16 cellular contexts compared by ENCODE assay signal in the genomic region with DNA sequence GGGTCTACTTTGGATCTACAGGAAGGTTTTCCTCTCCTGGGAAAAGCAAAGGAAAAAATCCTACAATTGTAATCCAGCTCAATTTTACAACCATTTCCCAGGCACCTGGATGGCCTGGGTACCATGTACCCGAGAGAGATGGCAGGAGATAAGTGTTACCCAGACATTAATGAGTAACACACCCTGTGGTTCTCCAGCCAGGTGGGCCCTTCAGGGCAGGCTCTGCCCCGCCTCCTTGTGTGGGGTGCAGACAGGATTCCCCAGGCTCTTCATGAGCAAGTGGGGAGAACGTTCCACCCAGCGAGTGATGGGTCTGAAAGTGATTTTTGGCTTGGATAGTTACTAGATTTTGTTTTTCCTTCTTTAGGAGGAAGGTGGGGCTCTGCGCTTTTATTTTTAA.
A peak's percentile ranks its signal among the peaks of the same experiment; 100 is the strongest.
DNase-seq lines count a peak whose midpoint lies in the region; ATAC-seq, FAIRE-seq and TF ChIP-seq lines count a peak whose summit lies in the region.
"Had no signal": no experiment of that assay in that cellular context is flagged by ENCODE, and none has a peak within 500 bp of the region (broad histone marks: within the 10 kb centered on the region; RNA-seq: fewer than 3 reads in every experiment).

No MANE protein-coding gene starts in this region.

- H3K4me3 Mint-ChIP-seq in activated CD8-positive, alpha-beta T cell treated with anti-CD3 and anti-CD28 coated beads for 36 hours, result no peak overlapping the region
- H3K4me3 Mint-ChIP-seq: CD8-positive, alpha-beta T cell had no signal

- no peak overlapping the region for H3K14ac ChIP-seq in mesenchymal stem cell (ENCODE audit: low read length in 2 of 2)

- H2BK120ac ChIP-seq in mesenchymal stem cell (ENCODE audit: low read depth, low read length), result no peak overlapping the region

- no peak overlapping the region for H2BK5ac ChIP-seq in mesenchymal stem cell (ENCODE audit: low read depth, low read length, poor library complexity, severe bottlenecking)

- H3K4ac ChIP-seq in mesenchymal stem cell (ENCODE audit: low read depth in 1 of 2, low read length in 2 of 2), result no peak overlapping the region

- no peaks in the 10 kb centered on the region for H3K27me3 Mint-ChIP-seq in activated CD8-positive, alpha-beta T cell treated with anti-CD3 and anti-CD28 coated beads for 36 hours

- H3K9me3 ChIP-seq in kidney (ENCODE audit: control insufficient read depth in 1 of 2, low read length in 2 of 2) (no peaks in the 10 kb centered on the region), mesenchymal stem cell (ENCODE audit: control insufficient read depth, low read length) (peaks cover 4% of the 10 kb centered on the region), small intestine (ENCODE audit: control insufficient read depth, low read depth) (no peaks in the 10 kb centered on the region)
- H3K9me3 ChIP-seq: HAP-1 had no signal

- intact Hi-C loops in kidney (cut with DNase I), result no loop called here
- intact Hi-C loops in activated CD8-positive, alpha-beta T cell treated with anti-CD3 and anti-CD28 coated beads for 36 hours (cut with micrococcal nuclease), result no loop called here

- no peak overlapping the region for H3K27ac Mint-ChIP-seq in activated CD8-positive, alpha-beta T cell treated with anti-CD3 and anti-CD28 coated beads for 36 hours
- H3K27ac Mint-ChIP-seq: CD8-positive, alpha-beta T cell had no signal

- H3K27me3 ChIP-seq in mesenchymal stem cell (ENCODE audit: control insufficient read depth in 1 of 2, insufficient read depth in 1 of 2, low read length in 2 of 2) (no peaks in the 10 kb centered on the region), small intestine (ENCODE audit: control insufficient read depth in 2 of 2, insufficient read depth in 2 of 2, low read length in 2 of 2) (no peaks in the 10 kb centered on the region)

- H4K8ac ChIP-seq in mesenchymal stem cell (ENCODE audit: low read length), result no peak overlapping the region

- H4K91ac ChIP-seq in mesenchymal stem cell (ENCODE audit: low read length), result no peak overlapping the region

- no peak overlapping the region for H2AK5ac ChIP-seq in mesenchymal stem cell (ENCODE audit: low read length, severe bottlenecking)

- peaks cover 3% of the 10 kb centered on the region for H3K9me3 Mint-ChIP-seq in activated CD8-positive, alpha-beta T cell treated with anti-CD3 and anti-CD28 coated beads for 36 hours

- no peak overlapping the region for H2AFZ ChIP-seq in mesenchymal stem cell (ENCODE audit: low read depth, low read length)

- ATAC-seq in activated CD8-positive, alpha-beta T cell treated with anti-CD3 and anti-CD28 coated beads for 36 hours, result no peak
- ATAC-seq: CD8-positive, alpha-beta T cell; HepG2 had no signal

- no peaks in the 10 kb centered on the region for H3K36me3 ChIP-seq in kidney (ENCODE audit: control insufficient read depth in 1 of 2, insufficient read depth in 2 of 2, low read length in 2 of 2)
- H3K36me3 ChIP-seq in mesenchymal stem cell (ENCODE audit: control insufficient read depth in 1 of 2, insufficient read depth in 2 of 2, low read depth in 1 of 2, low read length in 2 of 2), result no peaks in the 10 kb centered on the region
- H3K36me3 ChIP-seq in small intestine (ENCODE audit: control insufficient read depth in 2 of 2, insufficient read depth in 2 of 2, low read length in 2 of 2), result no peaks in the 10 kb centered on the region
- H3K36me3 ChIP-seq: BLaER1 treated with 17β-estradiol and CSF1 and Interleukin-3, amounts not matched to agents 10 nM and 100 nM; HAP-1 had no signal

- CTCF ChIA-PET in activated CD8-positive, alpha-beta T cell treated with anti-CD3 and anti-CD28 coated beads for 36 hours (lab: Charles Lee), result no interaction called here

- H3K4me3 ChIP-seq in kidney (ENCODE audit: low read length in 2 of 2) (no peak overlapping the region), mesenchymal stem cell (ENCODE audit: insufficient read depth in 1 of 2, low read depth in 1 of 2, low read length in 2 of 2) (no peak overlapping the region), small intestine (ENCODE audit: low read depth in 1 of 2, low read length in 2 of 2) (no peak overlapping the region)
- H3K4me3 ChIP-seq: BLaER1 treated with 17β-estradiol and CSF1 and Interleukin-3, amounts not matched to agents 10 nM and 100 nM; HAP-1 had no signal

- H2BK12ac ChIP-seq in mesenchymal stem cell (ENCODE audit: low read length in 2 of 2), result no peak overlapping the region

- H3K9ac ChIP-seq in kidney (ENCODE audit: low read length in 2 of 2), result no peak overlapping the region
- H3K9ac ChIP-seq in mesenchymal stem cell (ENCODE audit: low read length), result no peak overlapping the region
- H3K9ac ChIP-seq: BLaER1 treated with 17β-estradiol and CSF1 and Interleukin-3, amounts not matched to agents 10 nM and 100 nM had no signal

- POLR2A ChIA-PET in activated CD8-positive, alpha-beta T cell treated with anti-CD3 and anti-CD28 coated beads for 36 hours (lab: Charles Lee), result no interaction called here

- peak; percentile 21 for DNase-seq in kidney
- DNase-seq in mesenchymal stem cell, result no peak
- DNase-seq in small intestine, result peak; percentile 29
- DNase-seq in activated T-cell treated with anti-CD3 and anti-CD28 coated beads, Interleukin-2, amount 50 U/mL, for 48 hours, result no peak
- no peak for DNase-seq in activated CD8-positive, alpha-beta T cell treated with anti-CD3 and anti-CD28 coated beads for 36 hours
- DNase-seq in stimulated activated CD4-positive, alpha-beta T cell treated with anti-CD3 and anti-CD28 coated beads, Interleukin-12 subunit alpha, Interleukin-12 subunit beta, amount 100 ng/mL, for 4 hours, result no peak
- DNase-seq: 8988T; Calu3; CD8-positive, alpha-beta T cell; DMS79 treated with DMSO at 0.1 percent for 48 hours; GF-D8 had no signal

- peak overlapping the region; percentile 28 for H2BK15ac ChIP-seq in mesenchymal stem cell (ENCODE audit: low read depth, poor library complexity, severe bottlenecking)

- no peaks in the 10 kb centered on the region for H3K4me1 Mint-ChIP-seq in activated CD8-positive, alpha-beta T cell treated with anti-CD3 and anti-CD28 coated beads for 36 hours (ENCODE audit: low read depth)

- no peak overlapping the region for H3K18ac ChIP-seq in mesenchymal stem cell (ENCODE audit: low read depth in 1 of 2, low read length in 2 of 2)

- H3K4me2 ChIP-seq in mesenchymal stem cell (ENCODE audit: low read length, poor library complexity, severe bottlenecking), result no peak overlapping the region
- H3K4me2 ChIP-seq: BLaER1 treated with 17β-estradiol and CSF1 and Interleukin-3, amounts not matched to agents 10 nM and 100 nM had no signal

- no peak overlapping the region for H3K23ac ChIP-seq in mesenchymal stem cell (ENCODE audit: low read length in 2 of 2)

- no peaks in the 10 kb centered on the region for H3K36me3 Mint-ChIP-seq in activated CD8-positive, alpha-beta T cell treated with anti-CD3 and anti-CD28 coated beads for 36 hours (ENCODE audit: low read depth)
- H3K36me3 Mint-ChIP-seq: CD8-positive, alpha-beta T cell had no signal

- TF ChIP-seq CTCF in VCaP (conservative IDR thresholded peaks at IDR 0.05) (no peak), kidney (IDR thresholded peaks at IDR 0.05; ENCODE audit: borderline replicate concordance, extremely low read depth, insufficient read depth) (no peak)
- TF ChIP-seq CTCF in activated CD8-positive, alpha-beta T cell treated with anti-CD3 and anti-CD28 coated beads for 36 hours (IDR thresholded peaks at IDR 0.05), result no peak

- FAIRE-seq in kidney (lab: Jason Lieb, UNC), result no peak
- no peak for FAIRE-seq in small intestine (lab: Jason Lieb, UNC)
- FAIRE-seq: H1, HepG2 had no signal

- H3K4me1 ChIP-seq in kidney (ENCODE audit: control insufficient read depth in 1 of 2, insufficient read depth in 1 of 2, low read depth in 1 of 2, low read length in 2 of 2), result peaks cover 0 to 2% of the 10 kb centered on the region in 2 donors
- peaks cover 6% of the 10 kb centered on the region for H3K4me1 ChIP-seq in mesenchymal stem cell (ENCODE audit: control insufficient read depth, insufficient read depth, low read depth, low read length)
- no peaks in the 10 kb centered on the region for H3K4me1 ChIP-seq in small intestine (ENCODE audit: control insufficient read depth in 2 of 2, insufficient read depth in 1 of 2, low read depth in 1 of 2, low read length in 1 of 2)
- H3K4me1 ChIP-seq: HAP-1 had no signal

- 87% methylated on average over 3 of the region's 5 CpGs for WGBS in mesenchymal stem cell
- 15 to 55% (median 35%) methylated on average over 5 of the region's 5 CpGs for WGBS in small intestine, 3 donors

- H3K79me1 ChIP-seq in mesenchymal stem cell (replicated peaks; ENCODE audit: low read length, poor library complexity, severe bottlenecking), result no peaks in the 10 kb centered on the region

- H3K27ac ChIP-seq in VCaP, result 0 out of 2 replicates have a peak overlapping the region, but pooled peaks have one; percentile 21
- no peak overlapping the region for H3K27ac ChIP-seq in kidney (ENCODE audit: low read depth in 2 of 2, low read length in 2 of 2)
- no peak overlapping the region for H3K27ac ChIP-seq in mesenchymal stem cell (ENCODE audit: low read length, poor library complexity, severe bottlenecking)
- H3K27ac ChIP-seq in small intestine (ENCODE audit: low read depth in 1 of 2, low read length in 1 of 2), result no peak overlapping the region
- H3K27ac ChIP-seq: BLaER1 treated with 17β-estradiol and CSF1 and Interleukin-3, amounts not matched to agents 10 nM and 100 nM had no signal

Comparison
In these comparisons a context has a peak if more than half of its experiments do, and no peak if none do; other contexts are left out.
1. DNase-seq: peak in kidney (single experiment) and small intestine (single experiment); none in mesenchymal stem cell (single experiment), activated T-cell treated with anti-CD3 and anti-CD28 coated beads, Interleukin-2, amount 50 U/mL, for 48 hours (0 of 2), activated CD8-positive, alpha-beta T cell treated with anti-CD3 and anti-CD28 coated beads for 36 hours (single experiment) and stimulated activated CD4-positive, alpha-beta T cell treated with anti-CD3 and anti-CD28 coated beads, Interleukin-12 subunit alpha, Interleukin-12 subunit beta, amount 100 ng/mL, for 4 hours (single experiment).